Comparison of ENCODE assay signal across 1 cellular context in the genomic region with DNA sequence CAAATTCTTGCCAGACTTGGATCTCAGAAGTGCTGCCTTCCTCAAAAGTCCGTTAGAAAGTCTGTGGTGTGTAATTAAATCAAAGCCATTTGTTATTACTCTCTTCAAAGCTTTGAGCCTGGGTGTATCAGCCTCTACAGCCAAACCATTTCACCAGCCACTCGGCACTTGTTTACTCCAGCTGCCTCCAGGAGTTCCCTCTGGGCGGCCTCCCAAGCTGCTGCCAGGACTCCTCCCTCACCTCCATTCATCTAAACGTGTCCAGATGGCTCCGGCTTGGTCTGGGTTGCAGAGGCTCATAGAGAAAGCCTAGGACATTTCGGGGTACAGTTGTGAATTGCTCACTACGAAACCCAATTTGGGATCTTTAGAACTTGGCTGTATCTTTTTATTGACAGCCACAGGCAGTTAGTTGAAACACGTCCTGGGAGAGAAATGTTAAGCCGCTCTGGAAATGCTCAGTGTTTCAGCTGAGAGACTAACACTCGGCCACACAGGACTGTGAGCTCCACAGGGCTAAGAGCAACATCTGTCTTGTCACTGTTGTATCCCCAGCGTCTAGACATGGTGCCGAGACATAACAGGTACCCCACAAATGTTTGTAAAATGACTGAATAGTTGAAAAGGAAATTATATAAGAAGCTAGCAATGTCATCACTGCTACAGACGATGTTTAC.
TF ChIP-seq lines count a peak whose summit lies in the region.

No MANE protein-coding gene starts in this region.

TF ChIP-seq in GM23338, 12 proteins besides CTCF, POLR2A, EP300 and RAD21 (continued from another document):
- TF ChIP-seq, protein P1, sequence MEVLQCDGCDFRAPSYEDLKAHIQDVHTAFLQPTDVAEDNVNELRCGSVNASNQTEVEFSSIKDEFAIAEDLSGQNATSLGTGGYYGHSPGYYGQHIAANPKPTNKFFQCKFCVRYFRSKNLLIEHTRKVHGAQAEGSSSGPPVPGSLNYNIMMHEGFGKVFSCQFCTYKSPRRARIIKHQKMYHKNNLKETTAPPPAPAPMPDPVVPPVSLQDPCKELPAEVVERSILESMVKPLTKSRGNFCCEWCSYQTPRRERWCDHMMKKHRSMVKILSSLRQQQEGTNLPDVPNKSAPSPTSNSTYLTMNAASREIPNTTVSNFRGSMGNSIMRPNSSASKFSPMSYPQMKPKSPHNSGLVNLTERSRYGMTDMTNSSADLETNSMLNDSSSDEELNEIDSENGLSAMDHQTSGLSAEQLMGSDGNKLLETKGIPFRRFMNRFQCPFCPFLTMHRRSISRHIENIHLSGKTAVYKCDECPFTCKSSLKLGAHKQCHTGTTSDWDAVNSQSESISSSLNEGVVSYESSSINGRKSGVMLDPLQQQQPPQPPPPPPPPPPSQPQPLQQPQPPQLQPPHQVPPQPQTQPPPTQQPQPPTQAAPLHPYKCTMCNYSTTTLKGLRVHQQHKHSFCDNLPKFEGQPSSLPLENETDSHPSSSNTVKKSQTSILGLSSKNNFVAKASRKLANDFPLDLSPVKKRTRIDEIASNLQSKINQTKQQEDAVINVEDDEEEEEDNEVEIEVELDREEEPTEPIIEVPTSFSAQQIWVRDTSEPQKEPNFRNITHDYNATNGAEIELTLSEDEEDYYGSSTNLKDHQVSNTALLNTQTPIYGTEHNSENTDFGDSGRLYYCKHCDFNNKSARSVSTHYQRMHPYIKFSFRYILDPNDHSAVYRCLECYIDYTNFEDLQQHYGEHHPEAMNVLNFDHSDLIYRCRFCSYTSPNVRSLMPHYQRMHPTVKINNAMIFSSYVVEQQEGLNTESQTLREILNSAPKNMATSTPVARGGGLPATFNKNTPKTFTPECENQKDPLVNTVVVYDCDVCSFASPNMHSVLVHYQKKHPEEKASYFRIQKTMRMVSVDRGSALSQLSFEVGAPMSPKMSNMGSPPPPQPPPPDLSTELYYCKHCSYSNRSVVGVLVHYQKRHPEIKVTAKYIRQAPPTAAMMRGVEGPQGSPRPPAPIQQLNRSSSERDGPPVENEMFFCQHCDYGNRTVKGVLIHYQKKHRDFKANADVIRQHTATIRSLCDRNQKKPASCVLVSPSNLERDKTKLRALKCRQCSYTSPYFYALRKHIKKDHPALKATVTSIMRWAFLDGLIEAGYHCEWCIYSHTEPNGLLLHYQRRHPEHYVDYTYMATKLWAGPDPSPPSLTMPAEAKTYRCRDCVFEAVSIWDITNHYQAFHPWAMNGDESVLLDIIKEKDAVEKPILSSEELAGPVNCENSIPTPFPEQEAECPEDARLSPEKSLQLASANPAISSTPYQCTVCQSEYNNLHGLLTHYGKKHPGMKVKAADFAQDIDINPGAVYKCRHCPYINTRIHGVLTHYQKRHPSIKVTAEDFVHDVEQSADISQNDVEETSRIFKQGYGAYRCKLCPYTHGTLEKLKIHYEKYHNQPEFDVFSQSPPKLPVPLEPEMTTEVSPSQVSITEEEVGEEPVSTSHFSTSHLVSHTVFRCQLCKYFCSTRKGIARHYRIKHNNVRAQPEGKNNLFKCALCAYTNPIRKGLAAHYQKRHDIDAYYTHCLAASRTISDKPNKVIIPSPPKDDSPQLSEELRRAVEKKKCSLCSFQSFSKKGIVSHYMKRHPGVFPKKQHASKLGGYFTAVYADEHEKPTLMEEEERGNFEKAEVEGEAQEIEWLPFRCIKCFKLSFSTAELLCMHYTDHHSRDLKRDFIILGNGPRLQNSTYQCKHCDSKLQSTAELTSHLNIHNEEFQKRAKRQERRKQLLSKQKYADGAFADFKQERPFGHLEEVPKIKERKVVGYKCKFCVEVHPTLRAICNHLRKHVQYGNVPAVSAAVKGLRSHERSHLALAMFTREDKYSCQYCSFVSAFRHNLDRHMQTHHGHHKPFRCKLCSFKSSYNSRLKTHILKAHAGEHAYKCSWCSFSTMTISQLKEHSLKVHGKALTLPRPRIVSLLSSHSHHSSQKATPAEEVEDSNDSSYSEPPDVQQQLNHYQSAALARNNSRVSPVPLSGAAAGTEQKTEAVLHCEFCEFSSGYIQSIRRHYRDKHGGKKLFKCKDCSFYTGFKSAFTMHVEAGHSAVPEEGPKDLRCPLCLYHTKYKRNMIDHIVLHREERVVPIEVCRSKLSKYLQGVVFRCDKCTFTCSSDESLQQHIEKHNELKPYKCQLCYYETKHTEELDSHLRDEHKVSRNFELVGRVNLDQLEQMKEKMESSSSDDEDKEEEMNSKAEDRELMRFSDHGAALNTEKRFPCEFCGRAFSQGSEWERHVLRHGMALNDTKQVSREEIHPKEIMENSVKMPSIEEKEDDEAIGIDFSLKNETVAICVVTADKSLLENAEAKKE (CRISPR knock-in tag; IDR thresholded peaks at IDR 0.05) = no peak
- no peak for TF ChIP-seq ZNF331 (CRISPR knock-in tag; IDR thresholded peaks at IDR 0.05; ENCODE audit: low read depth)
- TF ChIP-seq, protein P2, sequence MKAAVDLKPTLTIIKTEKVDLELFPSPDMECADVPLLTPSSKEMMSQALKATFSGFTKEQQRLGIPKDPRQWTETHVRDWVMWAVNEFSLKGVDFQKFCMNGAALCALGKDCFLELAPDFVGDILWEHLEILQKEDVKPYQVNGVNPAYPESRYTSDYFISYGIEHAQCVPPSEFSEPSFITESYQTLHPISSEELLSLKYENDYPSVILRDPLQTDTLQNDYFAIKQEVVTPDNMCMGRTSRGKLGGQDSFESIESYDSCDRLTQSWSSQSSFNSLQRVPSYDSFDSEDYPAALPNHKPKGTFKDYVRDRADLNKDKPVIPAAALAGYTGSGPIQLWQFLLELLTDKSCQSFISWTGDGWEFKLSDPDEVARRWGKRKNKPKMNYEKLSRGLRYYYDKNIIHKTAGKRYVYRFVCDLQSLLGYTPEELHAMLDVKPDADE (IDR thresholded peaks at IDR 0.05) = no peak
- TF ChIP-seq NANOG (IDR thresholded peaks at IDR 0.05; ENCODE audit: borderline replicate concordance) = no peak
- TF ChIP-seq, protein P3, sequence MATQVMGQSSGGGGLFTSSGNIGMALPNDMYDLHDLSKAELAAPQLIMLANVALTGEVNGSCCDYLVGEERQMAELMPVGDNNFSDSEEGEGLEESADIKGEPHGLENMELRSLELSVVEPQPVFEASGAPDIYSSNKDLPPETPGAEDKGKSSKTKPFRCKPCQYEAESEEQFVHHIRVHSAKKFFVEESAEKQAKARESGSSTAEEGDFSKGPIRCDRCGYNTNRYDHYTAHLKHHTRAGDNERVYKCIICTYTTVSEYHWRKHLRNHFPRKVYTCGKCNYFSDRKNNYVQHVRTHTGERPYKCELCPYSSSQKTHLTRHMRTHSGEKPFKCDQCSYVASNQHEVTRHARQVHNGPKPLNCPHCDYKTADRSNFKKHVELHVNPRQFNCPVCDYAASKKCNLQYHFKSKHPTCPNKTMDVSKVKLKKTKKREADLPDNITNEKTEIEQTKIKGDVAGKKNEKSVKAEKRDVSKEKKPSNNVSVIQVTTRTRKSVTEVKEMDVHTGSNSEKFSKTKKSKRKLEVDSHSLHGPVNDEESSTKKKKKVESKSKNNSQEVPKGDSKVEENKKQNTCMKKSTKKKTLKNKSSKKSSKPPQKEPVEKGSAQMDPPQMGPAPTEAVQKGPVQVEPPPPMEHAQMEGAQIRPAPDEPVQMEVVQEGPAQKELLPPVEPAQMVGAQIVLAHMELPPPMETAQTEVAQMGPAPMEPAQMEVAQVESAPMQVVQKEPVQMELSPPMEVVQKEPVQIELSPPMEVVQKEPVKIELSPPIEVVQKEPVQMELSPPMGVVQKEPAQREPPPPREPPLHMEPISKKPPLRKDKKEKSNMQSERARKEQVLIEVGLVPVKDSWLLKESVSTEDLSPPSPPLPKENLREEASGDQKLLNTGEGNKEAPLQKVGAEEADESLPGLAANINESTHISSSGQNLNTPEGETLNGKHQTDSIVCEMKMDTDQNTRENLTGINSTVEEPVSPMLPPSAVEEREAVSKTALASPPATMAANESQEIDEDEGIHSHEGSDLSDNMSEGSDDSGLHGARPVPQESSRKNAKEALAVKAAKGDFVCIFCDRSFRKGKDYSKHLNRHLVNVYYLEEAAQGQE (IDR thresholded peaks at IDR 0.05; ENCODE audit: unreplicated experiment) = no peak
- TF ChIP-seq EZH2phosphoT487 (IDR thresholded peaks at IDR 0.05; ENCODE audit: unreplicated experiment) = no peak
